Comparison of ENCODE assay signal across 12 cellular contexts in genomic region chr2:12514631-12515437, GRCh38.
A peak's percentile ranks its signal among the peaks of the same experiment; 100 is the strongest.
DNase-seq lines count a peak whose midpoint lies in the region; ATAC-seq lines count a peak whose summit lies in the region.
"Had no signal": no experiment of that assay in that cellular context is flagged by ENCODE, and none has a peak within 500 bp of the region (broad histone marks: within the 10 kb centered on the region; RNA-seq: fewer than 3 reads in every experiment).

No MANE protein-coding gene starts in this region.

- H3F3A ChIP-seq in GM23248 (ENCODE audit: insufficient read depth) = 0 out of 2 replicates have a peak, but pooled peaks cover 3% of the 10 kb centered on the region

- H3K36me3 Mint-ChIP-seq in activated CD4-positive, alpha-beta T cell treated with anti-CD3 and anti-CD28 coated beads, Interleukin-2, amount 10 ng/mL, durations not matched to agents 7 days and 5 days (ENCODE audit: low read depth) = peaks cover 26% of the 10 kb centered on the region
- peaks cover 0 to 5% (median 0%) of the 10 kb centered on the region in 3 donors for H3K36me3 Mint-ChIP-seq in immature natural killer cell

- in situ Hi-C loops in GM23248 (cut with MboI) = no loop called here

- POLR2A ChIA-PET in activated CD4-positive, alpha-beta T cell treated with anti-CD3 and anti-CD28 coated beads, Interleukin-2, amount 10 ng/mL, durations not matched to agents 7 days and 5 days (lab: Charles Lee) = no interaction called here

- H3K9ac ChIP-seq in GM23248 = no peak overlapping the region

- no peaks in the 10 kb centered on the region for H3K27me3 ChIP-seq in GM23248 (replicated peaks; ENCODE audit: insufficient read depth)
- H3K27me3 ChIP-seq: MG63 had no signal

- H3K79me2 ChIP-seq in GM23248 (ENCODE audit: insufficient read depth) = no peaks in the 10 kb centered on the region

- DNase-seq in stimulated activated CD4-positive, alpha-beta T cell treated with anti-CD3 and anti-CD28 coated beads, Interleukin-2, amount 100 ng/mL, for 4 hours (ENCODE audit: low read depth) = peak; percentile 26
- DNase-seq in stimulated activated CD4-positive, alpha-beta T cell treated with anti-CD3 and anti-CD28 coated beads, Interleukin-12 subunit alpha, Interleukin-12 subunit beta, amount 100 ng/mL, for 4 hours = no peak
- DNase-seq in activated CD4-positive, alpha-beta T cell treated with anti-CD3 and anti-CD28 coated beads, Interleukin-2, amount 10 ng/mL, durations not matched to agents 7 days and 5 days = peak; percentile 50
- DNase-seq in immature natural killer cell (peak; percentile 51 to 58 (median 55)), NCI-H2171 treated with DMSO at 0.1 percent for 48 hours (lab: John Stamatoyannopoulos, UW) (no peak), GM23248 (no peak), GM03348 (ENCODE audit: low spot score) (no peak)
- DNase-seq: MG63, NCI-H524, SHP77 had no signal

- WGBS in GM23248 (ENCODE audit: low coverage in 1 of 2, low lambda C conversion rate in 2 of 2, missing lambda C conversion rate in 2 of 2), 2 experiments = 76 to 77% methylated on average over 9 of the region's 9 CpGs

- H3K27ac ChIP-seq in GM23248 = no peak overlapping the region

- no peak overlapping the region for H3K4me3 Mint-ChIP-seq in activated CD4-positive, alpha-beta T cell treated with anti-CD3 and anti-CD28 coated beads, Interleukin-2, amount 10 ng/mL, durations not matched to agents 7 days and 5 days
- peak overlapping the region; percentile 33 to 75 (median 70) for H3K4me3 Mint-ChIP-seq in immature natural killer cell

- peaks cover 22% of the 10 kb centered on the region for H3K9me3 Mint-ChIP-seq in activated CD4-positive, alpha-beta T cell treated with anti-CD3 and anti-CD28 coated beads, Interleukin-2, amount 10 ng/mL, durations not matched to agents 7 days and 5 days
- H3K9me3 Mint-ChIP-seq in immature natural killer cell = no peaks in the 10 kb centered on the region

- H3K4me1 Mint-ChIP-seq in activated CD4-positive, alpha-beta T cell treated with anti-CD3 and anti-CD28 coated beads, Interleukin-2, amount 10 ng/mL, durations not matched to agents 7 days and 5 days = peaks cover 47% of the 10 kb centered on the region
- H3K4me1 Mint-ChIP-seq in immature natural killer cell = peaks cover 43 to 62% of the 10 kb centered on the region in 2 donors

- H2AFZ ChIP-seq in GM23248 = no peak overlapping the region

- no peak overlapping the region for H3K4me2 ChIP-seq in GM23248 (ENCODE audit: unreplicated experiment)

- H4K20me1 ChIP-seq in GM23248 (ENCODE audit: insufficient read depth) = no peaks in the 10 kb centered on the region

- H3K27me3 Mint-ChIP-seq in activated CD4-positive, alpha-beta T cell treated with anti-CD3 and anti-CD28 coated beads, Interleukin-2, amount 10 ng/mL, durations not matched to agents 7 days and 5 days = peaks cover 10% of the 10 kb centered on the region
- H3K27me3 Mint-ChIP-seq in immature natural killer cell (ENCODE audit: low read depth in 3 of 3) = peaks cover 5 to 7% (median 5%) of the 10 kb centered on the region in 3 donors

- ATAC-seq in GM21717 (IDR thresholded peaks at IDR 0.05; ENCODE audit: unreplicated experiment) = no peak
- ATAC-seq: esophagus mucosa had no signal

- H3K36me3 ChIP-seq in GM23248 (ENCODE audit: low read depth) = no peaks in the 10 kb centered on the region
- H3K36me3 ChIP-seq: MG63 had no signal

- H3K27ac Mint-ChIP-seq in activated CD4-positive, alpha-beta T cell treated with anti-CD3 and anti-CD28 coated beads, Interleukin-2, amount 10 ng/mL, durations not matched to agents 7 days and 5 days = peak overlapping the region; percentile 82
- peak overlapping the region; percentile 13 to 83 (median 34) for H3K27ac Mint-ChIP-seq in immature natural killer cell

- no peaks in the 10 kb centered on the region for H3K4me1 ChIP-seq in GM23248 (ENCODE audit: insufficient read depth)

- H3K4me3 ChIP-seq in GM23248 = no peak overlapping the region
- H3K4me3 ChIP-seq: MG63 had no signal

- no peaks in the 10 kb centered on the region for H3K9me2 ChIP-seq in GM23248 (ENCODE audit: insufficient read depth)

- CTCF ChIA-PET in activated CD4-positive, alpha-beta T cell treated with anti-CD3 and anti-CD28 coated beads, Interleukin-2, amount 10 ng/mL, durations not matched to agents 7 days and 5 days (lab: Charles Lee) = interaction anchor here (1.1 to 1.2 kb wide), 2 partner anchors 11 to 20 kb away, joined by 3 to 5 read pairs; no protein-coding TSS in a partner anchor

- H3K9me3 ChIP-seq in GM23248 (ENCODE audit: low read depth) = no peaks in the 10 kb centered on the region
- H3K9me3 ChIP-seq: MG63 had no signal

Comparison
In these comparisons a context has a peak if more than half of its experiments do, and no peak if none do; other contexts are left out.
1. DNase-seq: peak in stimulated activated CD4-positive, alpha-beta T cell treated with anti-CD3 and anti-CD28 coated beads, Interleukin-2, amount 100 ng/mL, for 4 hours (single experiment), activated CD4-positive, alpha-beta T cell treated with anti-CD3 and anti-CD28 coated beads, Interleukin-2, amount 10 ng/mL, durations not matched to agents 7 days and 5 days (single experiment) and immature natural killer cell (3 of 3); none in stimulated activated CD4-positive, alpha-beta T cell treated with anti-CD3 and anti-CD28 coated beads, Interleukin-12 subunit alpha, Interleukin-12 subunit beta, amount 100 ng/mL, for 4 hours (single experiment), NCI-H2171 treated with DMSO at 0.1 percent for 48 hours (single experiment), GM23248 (single experiment) and GM03348 (single experiment).